Comparison of ENCODE assay signal across 17 cellular contexts in the genomic region with DNA sequence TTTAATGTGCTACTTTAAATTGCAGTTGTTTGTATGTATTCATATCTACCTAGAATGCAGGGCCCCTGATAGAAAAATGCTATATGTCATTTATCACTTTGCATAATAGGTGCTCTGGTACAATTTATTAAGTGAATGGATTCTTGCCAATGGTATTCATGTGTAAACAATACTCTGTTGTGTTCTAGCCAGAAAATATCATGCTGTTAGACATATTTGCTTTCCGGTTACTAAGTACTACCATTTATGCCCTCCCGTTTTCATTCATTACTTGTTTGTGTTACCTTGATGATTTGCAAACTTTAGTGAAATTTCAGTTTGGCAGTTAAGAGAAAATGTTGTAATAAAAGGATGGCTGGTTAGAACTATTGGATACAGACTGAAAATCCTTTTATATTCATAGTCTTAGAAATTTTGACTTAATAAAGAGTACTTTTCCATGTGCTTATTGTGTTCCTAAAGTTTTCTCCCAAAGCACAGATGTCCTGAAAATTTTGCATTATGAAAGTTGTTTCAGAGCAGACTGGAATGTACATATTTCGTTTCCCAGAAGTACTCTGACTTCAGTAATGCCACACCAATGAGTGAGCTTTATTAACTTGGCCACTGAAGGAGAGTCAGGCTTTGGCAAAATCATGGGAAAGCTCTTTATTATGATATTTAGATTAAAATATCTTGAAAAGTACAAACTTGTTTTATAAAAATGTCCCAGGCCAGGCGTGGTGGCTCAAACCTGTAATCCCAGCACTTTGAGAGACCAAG. TPM values are rescaled to one million over a fixed set of nuclear protein-coding genes. Genes with fewer than 3 reads are reported as not detected.
A peak's percentile ranks its signal among the peaks of the same experiment; 100 is the strongest.
DNase-seq lines count a peak whose midpoint lies in the region; ATAC-seq and TF ChIP-seq lines count a peak whose summit lies in the region.
"Had no signal": no experiment of that assay in that cellular context is flagged by ENCODE, and none has a peak within 500 bp of the region (broad histone marks: within the 10 kb centered on the region; RNA-seq: fewer than 3 reads in every experiment).

No MANE protein-coding gene starts in this region.

- DNase-seq in NCI-H2107 treated with DMSO at 0.1 percent for 48 hours (lab: John Stamatoyannopoulos, UW; ENCODE audit: unreplicated experiment) (peak; percentile 22), NCI-H2107 (lab: John Stamatoyannopoulos, UW) (no peak), NCI-H446 treated with DMSO at 0.1 percent for 48 hours (lab: John Stamatoyannopoulos, UW) (peak; percentile 9), chondrocyte (ENCODE audit: low spot score) (no peak)
- no peak for DNase-seq in stimulated activated naive CD8-positive, alpha-beta T cell treated with anti-CD3 and anti-CD28 coated beads, Interleukin-15, amount 100 ng/mL, for 72 hours
- DNase-seq: ACHN; activated CD8-positive, alpha-beta memory T cell treated with anti-CD3 and anti-CD28 coated beads, Interleukin-2, amount 50 U/mL, for 48 hours; anterior cingulate cortex; CD4-positive, alpha-beta T cell; EL; SK-N-SH; stimulated activated naive CD8-positive, alpha-beta T cell treated with anti-CD3 and anti-CD28 coated beads, Interleukin-15, Interleukin-2, amounts not matched to agents 100 U/mL and 50 U/mL, for 24 hours had no signal

- no peak overlapping the region for H3K4me3 Mint-ChIP-seq in chondrocyte (ENCODE audit: unreplicated experiment)
- H3K4me3 Mint-ChIP-seq in stimulated activated naive CD8-positive, alpha-beta T cell treated with anti-CD3 and anti-CD28 coated beads, Interleukin-15, amount 100 ng/mL, for 72 hours, result no peak overlapping the region
- H3K4me3 Mint-ChIP-seq: CD4-positive, alpha-beta T cell; type B pancreatic cell had no signal

- ATAC-seq in stimulated activated naive CD8-positive, alpha-beta T cell treated with anti-CD3 and anti-CD28 coated beads, Interleukin-15, amount 100 ng/mL, for 72 hours, result no peak
- ATAC-seq in GM18519 (IDR thresholded peaks at IDR 0.05; ENCODE audit: low FRiP score, unreplicated experiment) (no peak), HG03139 (IDR thresholded peaks at IDR 0.05; ENCODE audit: unreplicated experiment) (no peak)
- ATAC-seq: stimulated activated naive CD8-positive, alpha-beta T cell treated with anti-CD3 and anti-CD28 coated beads, Interleukin-15, Interleukin-2, amounts not matched to agents 100 U/mL and 50 U/mL, for 24 hours had no signal

- H3K36me3 ChIP-seq in skeletal muscle satellite cell (ENCODE audit: insufficient read depth, low read length), result peaks cover 49% of the 10 kb centered on the region

- peak overlapping the region; percentile 40 for H3K9ac ChIP-seq in skeletal muscle satellite cell (ENCODE audit: low read depth, low read length)
- H3K9ac ChIP-seq: SK-N-SH had no signal

- no peak overlapping the region for H3K4me3 ChIP-seq in skeletal muscle satellite cell (ENCODE audit: low read length)
- H3K4me3 ChIP-seq: coronary artery had no signal

- no peaks in the 10 kb centered on the region for H3K27me3 ChIP-seq in skeletal muscle satellite cell (ENCODE audit: control insufficient read depth, insufficient read depth, low read length)

- no peak overlapping the region for H3K4me2 ChIP-seq in skeletal muscle satellite cell (ENCODE audit: low read length)
- H3K4me2 ChIP-seq: SK-N-SH had no signal

- H3K4me1 ChIP-seq in skeletal muscle satellite cell (ENCODE audit: control insufficient read depth, insufficient read depth, low read length), result peaks cover 13% of the 10 kb centered on the region

- no peaks in the 10 kb centered on the region for H3K9me3 ChIP-seq in skeletal muscle satellite cell (replicated peaks; ENCODE audit: low read length)
- H3K9me3 ChIP-seq: SK-N-SH had no signal

- H3K9me3 Mint-ChIP-seq in chondrocyte (ENCODE audit: low read depth), result no peaks in the 10 kb centered on the region
- H3K9me3 Mint-ChIP-seq in stimulated activated naive CD8-positive, alpha-beta T cell treated with anti-CD3 and anti-CD28 coated beads, Interleukin-15, amount 100 ng/mL, for 72 hours, result no peaks in the 10 kb centered on the region
- H3K9me3 Mint-ChIP-seq: CD4-positive, alpha-beta T cell; type B pancreatic cell had no signal

- H3K27me3 Mint-ChIP-seq in chondrocyte (ENCODE audit: low read depth), result no peaks in the 10 kb centered on the region
- H3K27me3 Mint-ChIP-seq in stimulated activated naive CD8-positive, alpha-beta T cell treated with anti-CD3 and anti-CD28 coated beads, Interleukin-15, amount 100 ng/mL, for 72 hours, result no peaks in the 10 kb centered on the region
- H3K27me3 Mint-ChIP-seq: CD4-positive, alpha-beta T cell; type B pancreatic cell had no signal

- H3K27ac Mint-ChIP-seq in chondrocyte (ENCODE audit: unreplicated experiment), result peak overlapping the region; percentile 29
- H3K27ac Mint-ChIP-seq in stimulated activated naive CD8-positive, alpha-beta T cell treated with anti-CD3 and anti-CD28 coated beads, Interleukin-15, amount 100 ng/mL, for 72 hours, result no peak overlapping the region
- H3K27ac Mint-ChIP-seq: CD4-positive, alpha-beta T cell; type B pancreatic cell had no signal

- peaks cover 10% of the 10 kb centered on the region for H3K36me3 Mint-ChIP-seq in chondrocyte (ENCODE audit: low read depth)

- peaks cover 25% of the 10 kb centered on the region for H3K4me1 Mint-ChIP-seq in chondrocyte (ENCODE audit: low read depth)
- H3K4me1 Mint-ChIP-seq in stimulated activated naive CD8-positive, alpha-beta T cell treated with anti-CD3 and anti-CD28 coated beads, Interleukin-15, amount 100 ng/mL, for 72 hours, result peaks cover 10% of the 10 kb centered on the region

- no peak for TF ChIP-seq CTCF in chondrocyte (IDR thresholded peaks at IDR 0.05)

RNA-seq across cellular contexts. Expression of a gene that starts 31.5 kb away (rescaled TPM):
- total RNA-seq in chondrocyte, result 16.9 to 19.4 TPM (median 17.1 TPM) in 3 replicates
- total RNA-seq in skeletal muscle satellite cell (2012; rRNA removed), result 56.6 and 59.1 TPM in 2 replicates

RNA-seq across cellular contexts. Expression of a gene that starts 54.8 kb away (rescaled TPM):
- total RNA-seq in chondrocyte, result 67.5 to 89.4 TPM (median 79.5 TPM) in 3 replicates
- 65.7 and 73.5 TPM in 2 replicates for total RNA-seq in skeletal muscle satellite cell (2012; rRNA removed)

Comparison
In these comparisons a context has a peak if more than half of its experiments do, and no peak if none do; other contexts are left out.
1. DNase-seq: peak in NCI-H2107 treated with DMSO at 0.1 percent for 48 hours (single experiment) and NCI-H446 treated with DMSO at 0.1 percent for 48 hours (single experiment); none in NCI-H2107 (single experiment), chondrocyte (single experiment) and stimulated activated naive CD8-positive, alpha-beta T cell treated with anti-CD3 and anti-CD28 coated beads, Interleukin-15, amount 100 ng/mL, for 72 hours (0 of 2).